ENCODE assay signal across 8 cellular contexts in genomic region chr20:64038579-64039292, GRCh38. TPM values are rescaled to one million over a fixed set of nuclear protein-coding genes. Genes with fewer than 3 reads are reported as not detected.
DNase-seq lines count a peak whose midpoint lies in the region; ATAC-seq and TF ChIP-seq lines count a peak whose summit lies in the region.

No MANE protein-coding gene starts in this region.

- no peak for TF ChIP-seq POLR2A in erythroblast (IDR thresholded peaks at IDR 0.05; ENCODE audit: low read length)

- peaks cover 2% of the 10 kb centered on the region for H3K36me3 Mint-ChIP-seq in activated CD8-positive, alpha-beta memory T cell treated with anti-CD3 and anti-CD28 coated beads, Interleukin-2, amount 10 ng/mL, durations not matched to agents 7 days and 5 days
- no peaks in the 10 kb centered on the region for H3K36me3 Mint-ChIP-seq in natural killer cell

- peaks cover 2% of the 10 kb centered on the region for H3K27me3 Mint-ChIP-seq in activated CD8-positive, alpha-beta memory T cell treated with anti-CD3 and anti-CD28 coated beads, Interleukin-2, amount 10 ng/mL, durations not matched to agents 7 days and 5 days
- H3K27me3 Mint-ChIP-seq in natural killer cell (ENCODE audit: low read depth in 2 of 2): peaks cover 7 to 17% of the 10 kb centered on the region in 2 donors

- DNase-seq in AG08395 (ENCODE audit: low spot score) (peak; percentile 76), NOMO-1 treated with DMSO at 0.1 percent for 48 hours (lab: John Stamatoyannopoulos, UW; ENCODE audit: unreplicated experiment) (peak; percentile 75), erythroblast (lab: John Stamatoyannopoulos, UW) (peak; percentile 79 to 82), natural killer cell (peak; percentile 66)
- peak; percentile 86 for DNase-seq in activated CD8-positive, alpha-beta memory T cell treated with anti-CD3 and anti-CD28 coated beads, Interleukin-2, amount 10 ng/mL, durations not matched to agents 7 days and 5 days
- peak; percentile 86 for DNase-seq in stimulated activated naive CD8-positive, alpha-beta T cell treated with anti-CD3 and anti-CD28 coated beads, Interleukin-15, Interleukin-2, amounts not matched to agents 100 U/mL and 50 U/mL, for 24 hours

- intact Hi-C loops in natural killer cell (cut with micrococcal nuclease): loop anchor here (1.0 to 5.0 kb wide), 3 partner anchors 19 to 126 kb away; no protein-coding TSS in a partner anchor

- H3K27ac Mint-ChIP-seq in activated CD8-positive, alpha-beta memory T cell treated with anti-CD3 and anti-CD28 coated beads, Interleukin-2, amount 10 ng/mL, durations not matched to agents 7 days and 5 days: peak overlapping the region; percentile 68
- no peak overlapping the region for H3K27ac Mint-ChIP-seq in natural killer cell

- TF ChIP-seq CTCF in natural killer cell (IDR thresholded peaks at IDR 0.05): peak; percentile 71

- ATAC-seq in GM18907 (IDR thresholded peaks at IDR 0.05; ENCODE audit: unreplicated experiment) (peak; percentile 63), HG03432 (IDR thresholded peaks at IDR 0.05; ENCODE audit: unreplicated experiment) (peak; percentile 56), natural killer cell (peak; percentile 81 to 89 (median 84))
- ATAC-seq in activated CD8-positive, alpha-beta memory T cell treated with anti-CD3 and anti-CD28 coated beads, Interleukin-2, amount 10 ng/mL, durations not matched to agents 7 days and 5 days: peak; percentile 66
- ATAC-seq in stimulated activated naive CD8-positive, alpha-beta T cell treated with anti-CD3 and anti-CD28 coated beads, Interleukin-15, Interleukin-2, amounts not matched to agents 100 U/mL and 50 U/mL, for 24 hours: peak; percentile 50

- no peaks in the 10 kb centered on the region for H3K9me3 Mint-ChIP-seq in activated CD8-positive, alpha-beta memory T cell treated with anti-CD3 and anti-CD28 coated beads, Interleukin-2, amount 10 ng/mL, durations not matched to agents 7 days and 5 days (ENCODE audit: low read depth)
- no peaks in the 10 kb centered on the region for H3K9me3 Mint-ChIP-seq in natural killer cell

- CTCF ChIA-PET in activated CD8-positive, alpha-beta memory T cell treated with anti-CD3 and anti-CD28 coated beads, Interleukin-2, amount 10 ng/mL, durations not matched to agents 7 days and 5 days (lab: Charles Lee): interaction anchor here (0.5 to 9.8 kb wide), 50 partner anchors 8 to 815 kb away, joined by 3 to 190 read pairs (median 7); partner anchors contain the start of genes LIME1, LKAAEAR1, OPRL1 and PCMTD2

- H3K4me1 Mint-ChIP-seq in activated CD8-positive, alpha-beta memory T cell treated with anti-CD3 and anti-CD28 coated beads, Interleukin-2, amount 10 ng/mL, durations not matched to agents 7 days and 5 days: peaks cover 70% of the 10 kb centered on the region
- H3K4me1 Mint-ChIP-seq in natural killer cell: peaks cover 5 to 15% of the 10 kb centered on the region in 2 donors

- peak overlapping the region; percentile 71 for H3K4me3 Mint-ChIP-seq in activated CD8-positive, alpha-beta memory T cell treated with anti-CD3 and anti-CD28 coated beads, Interleukin-2, amount 10 ng/mL, durations not matched to agents 7 days and 5 days
- H3K4me3 Mint-ChIP-seq in natural killer cell: peak overlapping the region; percentile 79

RNA-seq across cellular contexts. Expression of gene C20orf204, which starts 2.8 kb away (rescaled TPM):
- 10 to 100 TPM; 17.5 to 19.0 TPM for total RNA-seq in activated CD8-positive, alpha-beta memory T cell treated with anti-CD3 and anti-CD28 coated beads, Interleukin-2, amount 10 ng/mL, durations not matched to agents 7 days and 5 days
- total RNA-seq in natural killer cell: 1 to 10 TPM; 4.3 to 5.5 (median 5.3) TPM

RNA-seq across cellular contexts. Expression of gene SOX18, which starts 10.7 kb away (rescaled TPM):
- 1 to 10 TPM in 1 of 2 experiments, under 1 TPM in 1; 0.20 to 1.8 TPM for total RNA-seq in activated CD8-positive, alpha-beta memory T cell treated with anti-CD3 and anti-CD28 coated beads, Interleukin-2, amount 10 ng/mL, durations not matched to agents 7 days and 5 days
- total RNA-seq in natural killer cell: not detected

RNA-seq across cellular contexts. Expression of gene TCEA2, which starts 24.3 kb away (rescaled TPM):
- 10 to 100 TPM; 54.3 to 57.4 TPM for total RNA-seq in activated CD8-positive, alpha-beta memory T cell treated with anti-CD3 and anti-CD28 coated beads, Interleukin-2, amount 10 ng/mL, durations not matched to agents 7 days and 5 days
- total RNA-seq in natural killer cell: 10 to 100 TPM; 25.0 to 28.7 (median 28.5) TPM

RNA-seq across cellular contexts. Expression of gene RGS19, which starts 40.6 kb away (rescaled TPM):
- total RNA-seq in activated CD8-positive, alpha-beta memory T cell treated with anti-CD3 and anti-CD28 coated beads, Interleukin-2, amount 10 ng/mL, durations not matched to agents 7 days and 5 days: 100 to 1,000 TPM in 1 of 2 experiments, 10 to 100 TPM in 1; 84.5 to 119 TPM
- total RNA-seq in natural killer cell: 10 to 100 TPM; 61.9 to 76.4 (median 68.2) TPM

RNA-seq across cellular contexts. Expression of gene OPRL1, which starts 41.1 kb away (rescaled TPM):
- total RNA-seq in activated CD8-positive, alpha-beta memory T cell treated with anti-CD3 and anti-CD28 coated beads, Interleukin-2, amount 10 ng/mL, durations not matched to agents 7 days and 5 days: under 1 TPM; 0.75 to 0.99 TPM
- total RNA-seq in natural killer cell: 1 to 10 TPM; 1.2 to 2.2 (median 1.4) TPM

Comparison
In these comparisons a context has a peak if more than half of its experiments do, and no peak if none do; other contexts are left out.
1. Peak in every context shown above with its lines: DNase-seq and ATAC-seq.